Comparison of ENCODE assay signal across 11 cellular contexts in the genomic region with DNA sequence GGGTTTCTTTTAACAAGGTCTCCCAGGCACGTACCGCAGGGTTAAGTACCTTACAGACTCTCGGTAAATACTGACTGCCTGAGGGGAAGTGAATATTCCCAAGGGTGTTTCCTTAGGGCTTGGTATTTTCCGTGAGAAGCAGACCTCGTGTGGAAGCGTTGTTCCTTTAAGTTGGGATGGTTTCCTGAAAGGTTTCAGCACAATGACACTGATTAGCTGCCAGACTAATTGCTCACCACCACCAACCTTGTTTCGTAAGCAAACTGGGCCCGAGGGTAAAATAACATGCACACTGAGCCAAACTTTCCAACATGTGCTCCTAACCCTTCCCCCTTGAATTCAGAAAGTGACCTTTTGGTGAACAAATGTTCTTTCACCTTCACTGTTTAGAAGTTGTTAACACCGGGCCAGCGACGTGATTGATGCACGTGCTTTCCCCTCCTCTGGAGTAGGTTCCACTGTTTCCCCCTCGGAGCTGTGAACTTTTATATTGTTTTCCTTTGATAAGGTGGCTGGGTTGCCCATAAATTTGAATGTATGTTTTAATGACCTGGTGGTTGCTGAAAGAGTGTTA.
DNase-seq lines count a peak whose midpoint lies in the region; ATAC-seq, FAIRE-seq and TF ChIP-seq lines count a peak whose summit lies in the region.
"Had no signal": no experiment of that assay in that cellular context is flagged by ENCODE, and none has a peak within 500 bp of the region (broad histone marks: within the 10 kb centered on the region; RNA-seq: fewer than 3 reads in every experiment).

No MANE protein-coding gene starts in this region.

- H3K27me3 ChIP-seq in AG04450 (ENCODE audit: control insufficient read depth, insufficient read depth, low read length), result no peaks in the 10 kb centered on the region
- no peaks in the 10 kb centered on the region for H3K27me3 ChIP-seq in bronchial epithelial cell (ENCODE audit: control insufficient read depth, insufficient read depth, low read length)
- H3K27me3 ChIP-seq in lower lobe of right lung (ENCODE audit: low read depth), result no peaks in the 10 kb centered on the region
- H3K27me3 ChIP-seq: adrenal gland had no signal

- TF ChIP-seq CTCF in AG04450 (IDR thresholded peaks at IDR 0.05; ENCODE audit: low read depth, low read length), result no peak
- TF ChIP-seq CTCF in bronchial epithelial cell (IDR thresholded peaks at IDR 0.05; ENCODE audit: insufficient read depth, low read length, severe bottlenecking), result no peak
- no peak for TF ChIP-seq CTCF in lower lobe of right lung (IDR thresholded peaks at IDR 0.05)

- FAIRE-seq in HTR-8/SVneo (lab: Jason Lieb, UNC) (peak; percentile 59), bronchial epithelial cell (lab: Jason Lieb, UNC) (peak; percentile 98)

- no peak for DNase-seq in AG04450 (ENCODE audit: low read depth, low spot score)
- DNase-seq in HTR-8/SVneo (ENCODE audit: insufficient read length, low spot score), result no peak
- DNase-seq in bronchial epithelial cell (ENCODE audit: low read depth), result peak; percentile 100
- DNase-seq in lower lobe of right lung, result no peak
- no peak for DNase-seq in T-helper 9 cell
- DNase-seq in pons (ENCODE audit: low spot score), result no peak
- no peak for DNase-seq in medulla oblongata (ENCODE audit: extremely low spot score)
- DNase-seq: CD4-positive, CD25-positive, alpha-beta regulatory T cell; NCI-H2081 treated with DMSO at 0.1 percent for 48 hours had no signal

- peak overlapping the region; percentile 88 for H3K27ac ChIP-seq in AG04450 (ENCODE audit: low read depth, low read length)
- H3K27ac ChIP-seq in lower lobe of right lung, result peak overlapping the region; percentile 61
- H3K27ac ChIP-seq: adrenal gland had no signal

- ATAC-seq in lower lobe of right lung (peak; percentile 80 to 82), GM19467 (IDR thresholded peaks at IDR 0.05; ENCODE audit: unreplicated experiment) (no peak)

- H3K4me3 ChIP-seq in AG04450 (ENCODE audit: low read depth, low read length), result no peak overlapping the region
- H3K4me3 ChIP-seq in bronchial epithelial cell (ENCODE audit: low read depth, low read length), result no peak overlapping the region
- no peak overlapping the region for H3K4me3 ChIP-seq in lower lobe of right lung
- H3K4me3 ChIP-seq: adrenal gland had no signal

- peaks cover 19% of the 10 kb centered on the region for H3K4me1 ChIP-seq in lower lobe of right lung
- H3K4me1 ChIP-seq: adrenal gland had no signal

- intact Hi-C loops in lower lobe of right lung (cut with DNase I), result no loop called here

- POLR2A ChIA-PET in AG04450 (lab: Yijun Ruan, JAX), result no interaction called here

- CTCF ChIA-PET in AG04450 (lab: Charles Lee), result interaction anchor here (1.2 kb wide), 1 partner anchor 10 kb away, joined by 4 read pairs; no protein-coding TSS in a partner anchor

- H3K9me3 ChIP-seq in AG04450 (ENCODE audit: control insufficient read depth, insufficient read depth, low read length), result peaks cover 3% of the 10 kb centered on the region; the same call in 1 of the 2 replicates
- peaks cover 10% of the 10 kb centered on the region for H3K9me3 ChIP-seq in lower lobe of right lung
- H3K9me3 ChIP-seq: adrenal gland had no signal

- H3K36me3 ChIP-seq in bronchial epithelial cell (ENCODE audit: control insufficient read depth, insufficient read depth, low read length) (no peaks in the 10 kb centered on the region), lower lobe of right lung (no peaks in the 10 kb centered on the region)
- H3K36me3 ChIP-seq: adrenal gland had no signal
